17 cellular contexts compared by ENCODE assay signal in the genomic region with DNA sequence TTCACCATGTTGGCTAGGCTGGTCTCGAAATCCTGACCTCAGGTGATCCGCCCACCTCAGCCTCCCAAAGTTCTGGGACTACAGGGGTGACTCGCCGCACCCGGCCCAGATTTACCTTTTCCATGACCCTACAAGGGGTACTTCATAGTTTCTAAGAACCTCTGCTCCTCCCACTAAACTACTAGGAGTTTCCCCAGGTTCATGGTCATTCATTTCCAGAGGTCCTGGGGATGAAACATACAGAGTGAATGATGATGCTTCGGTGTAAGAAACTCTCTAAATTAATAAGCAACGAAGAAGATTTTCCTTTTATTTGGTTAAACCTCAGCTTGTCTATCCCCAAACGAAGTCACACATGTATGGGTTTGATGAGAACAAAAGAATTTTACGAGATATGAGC. TPM values are rescaled to one million over a fixed set of nuclear protein-coding genes. Genes with fewer than 3 reads are reported as not detected.
"Had no signal": no experiment of that assay in that cellular context is flagged by ENCODE, and none has a peak within 500 bp of the region (broad histone marks: within the 10 kb centered on the region; RNA-seq: fewer than 3 reads in every experiment).

No MANE protein-coding gene starts in this region.

- H3K9me3 Mint-ChIP-seq: endodermal cell, memory B cell, mesothelial cell of epicardium, natural killer cell, neural crest cell, type B pancreatic cell had no signal

- H3K4me1 Mint-ChIP-seq: memory B cell, mesothelial cell of epicardium, natural killer cell, neural crest cell had no signal

- H3K27ac Mint-ChIP-seq: endodermal cell, memory B cell, mesothelial cell of epicardium, natural killer cell, type B pancreatic cell had no signal

- H3K36me3 Mint-ChIP-seq: natural killer cell had no signal

- ATAC-seq: foreskin keratinocyte, left cardiac atrium, lower lobe of right lung, natural killer cell, sciatic nerve had no signal

- H3K4me3 Mint-ChIP-seq: endodermal cell, memory B cell, mesothelial cell of epicardium, natural killer cell, neural crest cell, type B pancreatic cell had no signal

- DNase-seq: effector CD4-positive, alpha-beta T cell; endodermal cell; erythroblast; foreskin keratinocyte; left cardiac atrium; left ventricle myocardium inferior; lower lobe of right lung; natural killer cell; stimulated activated CD4-positive, alpha-beta T cell treated with anti-CD3 and anti-CD28 coated beads, Interleukin-4, amount 100 ng/mL, for 4 hours; stimulated activated naive CD4-positive, alpha-beta T cell; thyroid gland had no signal

- H3K27me3 Mint-ChIP-seq: memory B cell, type B pancreatic cell had no signal

RNA-seq across cellular contexts. Expression of a gene that starts 56.9 kb away (rescaled TPM):
- total RNA-seq: endothelial cell of umbilical vein, left ventricle myocardium inferior had no signal
